Comparison of ENCODE assay signal across 9 cellular contexts in genomic region chr20:63071541-63072181, GRCh38.
A peak's percentile ranks its signal among the peaks of the same experiment; 100 is the strongest.
DNase-seq lines count a peak whose midpoint lies in the region; ATAC-seq, FAIRE-seq and TF ChIP-seq lines count a peak whose summit lies in the region.
"Had no signal": no experiment of that assay in that cellular context is flagged by ENCODE, and none has a peak within 500 bp of the region (broad histone marks: within the 10 kb centered on the region; RNA-seq: fewer than 3 reads in every experiment).

No MANE protein-coding gene starts in this region.

- no peak overlapping the region for H3K9ac ChIP-seq in K562 (ENCODE audit: insufficient read depth in 1 of 2, low read depth in 2 of 2, low read length in 2 of 2)
- no peak overlapping the region for H3K9ac ChIP-seq in neural progenitor cell

- peaks cover 8% of the 10 kb centered on the region for H3F3A ChIP-seq in neural progenitor cell (ENCODE audit: low read depth)

- in situ Hi-C loops in K562 (cut with MboI): no loop called here

- CTCF ChIA-PET in K562 (lab: Yijun Ruan, JAX; ENCODE audit: low intra/inter-chr PET ratio): no interaction called here

- H3K27me3 Mint-ChIP-seq in neural progenitor cell (ENCODE audit: insufficient read depth, low read depth): peaks cover 51% of the 10 kb centered on the region

- no peak overlapping the region for H3K4me2 ChIP-seq in K562 (ENCODE audit: insufficient read depth, low read length)
- H3K4me2 ChIP-seq in neural progenitor cell: peak overlapping the region; percentile 61

- TF ChIP-seq RAD21 in K562 (CRISPR knock-in tag; conservative IDR thresholded peaks at IDR 0.05 in 1 of 2, IDR thresholded peaks at IDR 0.05 in 1 of 2): no peak

- H2AFZ ChIP-seq in K562 (ENCODE audit: low read depth, low read length) (no peak overlapping the region), neural progenitor cell (replicated peaks) (no peak overlapping the region)

- no peaks in the 10 kb centered on the region for H3K9me1 ChIP-seq in K562 (ENCODE audit: control insufficient read depth, insufficient read depth, low read length)

- FAIRE-seq in K562 (lab: Jason Lieb, UNC): no peak

- H3K4me1 ChIP-seq in K562 (replicated peaks in 1 of 2; ENCODE audit: control insufficient read depth in 2 of 2, insufficient read depth in 2 of 2, low read length in 2 of 2) (peaks cover 0 to 6% of the 10 kb centered on the region in 2 experiments; a peak in 2 of 5 replicates), neural progenitor cell (no peaks in the 10 kb centered on the region)

- no peak for TF ChIP-seq CTCF in K562 (IDR thresholded peaks at IDR 0.05 in 2 of 3, conservative IDR thresholded peaks at IDR 0.05 in 1 of 3; ENCODE audit: insufficient read depth in 2 of 3, low read depth in 1 of 3, low read length in 3 of 3)
- TF ChIP-seq CTCF in neural progenitor cell (IDR thresholded peaks at IDR 0.05): no peak

- H3K36me3 ChIP-seq in K562 (ENCODE audit: control insufficient read depth, insufficient read depth, low read length) (no peaks in the 10 kb centered on the region), neural progenitor cell (no peaks in the 10 kb centered on the region)

- no peak overlapping the region for H3K27ac Mint-ChIP-seq in neural progenitor cell

- TF ChIP-seq POLR2A in K562 (conservative IDR thresholded peaks at IDR 0.05): no peak

- DNase-seq in EH (ENCODE audit: low read depth): peak; percentile 64
- peak; percentile 26 for DNase-seq in NCI-H1694 (lab: John Stamatoyannopoulos, UW)
- peak; percentile 38 to 82 (median 78) for DNase-seq in K562 (ENCODE audit: extremely low read depth in 1 of 4, low spot score in 3 of 4)
- peak; percentile 62 for DNase-seq in neural progenitor cell (ENCODE audit: low spot score)
- DNase-seq in activated CD4-positive, CD25-positive, alpha-beta regulatory T cell (lab: John Stamatoyannopoulos, UW): no peak

- no peak for TF ChIP-seq EP300 in K562 (IDR thresholded peaks at IDR 0.05; ENCODE audit: low read length)

- no TSS peak for BruUV-seq in K562 (replicated peaks; lab: Mats Ljungman, UMichigan)

- POLR2A ChIA-PET in K562 (lab: Yijun Ruan, JAX): interaction anchor here (0.7 to 1.1 kb wide), 2 partner anchors 16 to 172 kb away, joined by 3 read pairs; no protein-coding TSS in a partner anchor

- H3K4me1 Mint-ChIP-seq in neural progenitor cell: peaks cover 12% of the 10 kb centered on the region

- peaks cover 10% of the 10 kb centered on the region for H3K9me3 Mint-ChIP-seq in neural progenitor cell

- peak; percentile 94 for ATAC-seq in K562
- ATAC-seq in GM18867 (IDR thresholded peaks at IDR 0.05; ENCODE audit: unreplicated experiment): no peak
- no peak for ATAC-seq in GM18907 (IDR thresholded peaks at IDR 0.05; ENCODE audit: unreplicated experiment)
- no peak for ATAC-seq in HG03045 (IDR thresholded peaks at IDR 0.05; ENCODE audit: unreplicated experiment)

- intact Hi-C loops in K562 (cut with micrococcal nuclease): no loop called here

- H3K79me2 ChIP-seq in K562 (ENCODE audit: control insufficient read depth, insufficient read depth, low read length) (no peaks in the 10 kb centered on the region), neural progenitor cell (ENCODE audit: low read depth) (no peaks in the 10 kb centered on the region)

- peak overlapping the region; percentile 38 for H3K4me3 Mint-ChIP-seq in neural progenitor cell

- H3K4me3 ChIP-seq in K562 (no peak overlapping the region), neural progenitor cell (peak overlapping the region; percentile 34)
- H3K4me3 ChIP-seq: lung had no signal

- H4K20me1 ChIP-seq in K562 (replicated peaks; ENCODE audit: control insufficient read depth, insufficient read depth, low read length) (peaks cover 13% of the 10 kb centered on the region; the same call in 1 of the 2 replicates), neural progenitor cell (ENCODE audit: low read depth) (peaks cover 31% of the 10 kb centered on the region)

- H3K27me3 ChIP-seq in K562 (ENCODE audit: control insufficient read depth in 2 of 2, insufficient read depth in 2 of 2, low read length in 2 of 2) (peaks cover 0 to 24% of the 10 kb centered on the region in 2 experiments; a peak in 2 of 5 replicates), neural progenitor cell (peaks cover 68% of the 10 kb centered on the region)

- H3K36me3 Mint-ChIP-seq in neural progenitor cell: peaks cover 2% of the 10 kb centered on the region

- H3K27ac ChIP-seq in K562 (ENCODE audit: extremely low read depth, low read depth, low read length) (no peak overlapping the region), neural progenitor cell (no peak overlapping the region)

- H3K9me3 ChIP-seq in K562 (replicated peaks; ENCODE audit: control insufficient read depth, insufficient read depth, low read depth, low read length) (no peaks in the 10 kb centered on the region), neural progenitor cell (ENCODE audit: low read depth) (no peaks in the 10 kb centered on the region)

- 2% methylated on average over 17 of the region's 40 CpGs for WGBS in K562 (ENCODE audit: insufficient coverage, low coverage, missing lambda C conversion rate)

TF ChIP-seq in K562, 482 proteins besides CTCF, POLR2A, EP300 and RAD21 (continues in another document):
- TF ChIP-seq MGA (IDR thresholded peaks at IDR 0.05): peak; percentile 57

Comparison
In these comparisons a context has a peak if more than half of its experiments do, and no peak if none do; other contexts are left out.
1. DNase-seq: peak in EH (single experiment), NCI-H1694 (single experiment), K562 (4 of 4) and neural progenitor cell (single experiment); none in activated CD4-positive, CD25-positive, alpha-beta regulatory T cell (0 of 4).